Comparison of ENCODE assay signal across 10 cellular contexts in genomic region chr1:118894836-118895235, GRCh38.
"Had no signal": no experiment of that assay in that cellular context is flagged by ENCODE, and none has a peak within 500 bp of the region (broad histone marks: within the 10 kb centered on the region; RNA-seq: fewer than 3 reads in every experiment).

No MANE protein-coding gene starts in this region.

- H3K27ac ChIP-seq: GM23248, HL-60, KMS-11 had no signal

- H3K9me3 ChIP-seq: HAP-1 had no signal

- H2AFZ ChIP-seq: GM23248 had no signal

- DNase-seq: GM23248, GOT3, H7, IMR-90, Karpas-422, KBM-7 had no signal

- H3K4me3 ChIP-seq: GM23248, HAP-1 had no signal

- H3K36me3 ChIP-seq: HAP-1 had no signal

- H3K4me2 ChIP-seq: KMS-11 had no signal

- H3K9ac ChIP-seq: GM23248, KMS-11 had no signal

- H3K4me1 ChIP-seq: HAP-1 had no signal

- ATAC-seq: HCT116 had no signal
